8 cellular contexts compared by ENCODE assay signal in the genomic region with DNA sequence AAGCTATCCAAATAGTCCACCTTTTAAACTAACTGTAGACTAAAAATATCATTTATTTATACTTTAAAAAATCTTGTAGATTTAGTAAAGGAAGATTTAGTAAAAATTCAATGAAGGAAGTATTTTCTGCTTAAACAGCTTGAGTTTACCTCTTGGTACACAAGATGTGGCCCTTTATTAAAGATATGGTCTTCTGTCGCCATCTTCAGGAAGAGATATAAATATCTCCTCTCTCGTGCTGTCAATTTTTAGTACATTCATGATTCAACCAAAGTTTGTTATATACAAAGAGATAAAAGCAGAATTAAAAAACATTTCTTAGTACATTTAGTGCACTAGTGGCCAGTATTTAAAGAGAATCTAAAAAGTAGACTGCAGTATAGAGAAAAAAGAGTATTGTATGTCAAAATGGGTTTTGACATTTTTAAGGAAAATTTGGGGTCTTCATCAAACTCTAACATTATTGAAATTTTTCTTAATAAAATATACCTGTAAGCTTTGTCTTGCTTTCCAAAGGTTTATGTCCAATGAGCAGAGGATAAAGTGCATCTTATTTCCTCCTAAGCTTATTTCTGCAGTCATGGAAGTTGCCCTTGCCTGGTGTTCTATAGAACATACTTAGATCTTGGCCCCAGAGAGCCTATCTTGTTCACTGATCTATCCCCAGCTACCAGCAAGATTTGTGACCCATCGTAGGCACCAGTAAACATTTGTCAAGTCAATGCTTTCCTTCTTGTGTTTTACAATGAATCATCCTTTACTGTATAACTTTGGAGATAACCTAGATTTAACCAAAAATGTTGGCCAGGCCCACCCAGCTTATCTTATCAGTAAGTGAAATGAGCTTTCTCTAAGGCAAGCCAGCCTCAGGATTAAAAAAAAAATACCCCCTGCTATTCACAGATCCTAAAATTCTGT. TPM values are rescaled to one million over a fixed set of nuclear protein-coding genes. Genes with fewer than 3 reads are reported as not detected.
A peak's percentile ranks its signal among the peaks of the same experiment; 100 is the strongest.
DNase-seq lines count a peak whose midpoint lies in the region.

No MANE protein-coding gene starts in this region.

- H3K36me3 ChIP-seq in GM23248 (ENCODE audit: low read depth), result no peaks in the 10 kb centered on the region
- no peaks in the 10 kb centered on the region for H3K36me3 ChIP-seq in adipocyte (ENCODE audit: control insufficient read depth, insufficient read depth, low read length, severe bottlenecking)
- no peaks in the 10 kb centered on the region for H3K36me3 ChIP-seq in subcutaneous abdominal adipose tissue (ENCODE audit: control insufficient read depth in 5 of 5, insufficient read depth in 5 of 5, low read length in 5 of 5)
- H3K36me3 ChIP-seq in MG63, result no peaks in the 10 kb centered on the region

- no peak overlapping the region for H2AFZ ChIP-seq in GM23248

- H3K9me3 ChIP-seq in GM23248 (ENCODE audit: low read depth) (no peaks in the 10 kb centered on the region), adipocyte (ENCODE audit: control insufficient read depth, low read length) (peaks cover 7% of the 10 kb centered on the region), subcutaneous abdominal adipose tissue (ENCODE audit: control insufficient read depth in 5 of 5, low read length in 5 of 5) (no peaks in the 10 kb centered on the region), MG63 (no peaks in the 10 kb centered on the region)

- H4K20me1 ChIP-seq in GM23248 (ENCODE audit: insufficient read depth), result no peaks in the 10 kb centered on the region

- H3K4me2 ChIP-seq in GM23248 (ENCODE audit: unreplicated experiment), result no peak overlapping the region

- H3F3A ChIP-seq in GM23248 (ENCODE audit: insufficient read depth), result no peaks in the 10 kb centered on the region

- H3K4me3 ChIP-seq in GM23248, result no peak overlapping the region
- H3K4me3 ChIP-seq in adipocyte (ENCODE audit: low read length), result no peak overlapping the region
- no peak overlapping the region for H3K4me3 ChIP-seq in subcutaneous abdominal adipose tissue (ENCODE audit: low read depth in 1 of 5, low read length in 5 of 5)
- H3K4me3 ChIP-seq in MG63, result no peak overlapping the region

- no peaks in the 10 kb centered on the region for H3K9me2 ChIP-seq in GM23248 (ENCODE audit: insufficient read depth)

- 2% methylated on average over 3 of the region's 3 CpGs for WGBS in GM23248 (ENCODE audit: low coverage in 1 of 2, low lambda C conversion rate in 2 of 2, missing lambda C conversion rate in 2 of 2), 2 experiments

- H3K79me2 ChIP-seq in GM23248 (ENCODE audit: insufficient read depth), result no peaks in the 10 kb centered on the region

- no peak overlapping the region for H3K9ac ChIP-seq in GM23248
- H3K9ac ChIP-seq in adipocyte (ENCODE audit: low read length), result no peak overlapping the region
- H3K9ac ChIP-seq in subcutaneous abdominal adipose tissue (ENCODE audit: low read length in 5 of 5), result no peak overlapping the region

- H3K27me3 ChIP-seq in GM23248 (replicated peaks; ENCODE audit: insufficient read depth), result no peaks in the 10 kb centered on the region
- no peaks in the 10 kb centered on the region for H3K27me3 ChIP-seq in adipocyte (replicated peaks; ENCODE audit: control insufficient read depth, insufficient read depth, low read length)
- H3K27me3 ChIP-seq in subcutaneous abdominal adipose tissue (ENCODE audit: control insufficient read depth in 5 of 5, insufficient read depth in 4 of 5, low read length in 5 of 5), result no peaks in the 10 kb centered on the region
- 0 out of 2 replicates have a peak, but pooled peaks cover 3% of the 10 kb centered on the region for H3K27me3 ChIP-seq in MG63

- H3K27ac ChIP-seq in GM23248, result no peak overlapping the region
- peak overlapping the region; percentile 11 for H3K27ac ChIP-seq in subcutaneous abdominal adipose tissue (ENCODE audit: low read depth, low read length)
- no peak overlapping the region for H3K27ac ChIP-seq in substantia nigra (ENCODE audit: low read depth, low read length, poor library complexity, severe bottlenecking)

- H3K4me1 ChIP-seq in GM23248 (ENCODE audit: insufficient read depth), result no peaks in the 10 kb centered on the region
- peaks cover 7% of the 10 kb centered on the region for H3K4me1 ChIP-seq in adipocyte (ENCODE audit: control insufficient read depth, insufficient read depth, low read length)
- peaks cover 0 to 15% (median 13%) of the 10 kb centered on the region in 5 donors for H3K4me1 ChIP-seq in subcutaneous abdominal adipose tissue (ENCODE audit: control insufficient read depth in 5 of 5, insufficient read depth in 5 of 5, low read length in 5 of 5)

- in situ Hi-C loops in GM23248 (cut with MboI), result loop anchor here (10.0 kb wide), 1 partner anchor 590 kb away; a partner anchor contains a TSS

- DNase-seq in DMS114 treated with DMSO at 0.1 percent for 48 hours (lab: John Stamatoyannopoulos, UW; ENCODE audit: unreplicated experiment) (peak; percentile 57), GM23248 (peak; percentile 78), NCI-H2107 treated with DMSO at 0.1 percent for 48 hours (lab: John Stamatoyannopoulos, UW; ENCODE audit: unreplicated experiment) (peak; percentile 74), adipocyte (ENCODE audit: low read depth) (peak; percentile 87), hepatic stellate cell (ENCODE audit: low spot score) (peak; percentile 41), substantia nigra (lab: John Stamatoyannopoulos, UW) (no peak), MG63 (no peak)

RNA-seq across cellular contexts. Expression of a gene that starts 18.5 kb away (rescaled TPM):
- total RNA-seq in GM23248 (2014; rRNA removed; shearing (Covaris generic)), result 0.54 and 0.63 TPM in 2 replicates
- 0.49 and 0.76 TPM in 2 replicates for polyA plus RNA-seq in GM23248 (2016; fragmentation: Nextera tagmentation; extraction: Ambion mirVana)
- total RNA-seq in MG63 (2014; rRNA removed; shearing (Covaris generic); ENCODE audit: low replicate concordance), result 0.52 TPM in 1 of 2 replicates, not detected in the other

Comparison
In these comparisons a context has a peak if more than half of its experiments do, and no peak if none do; other contexts are left out.
1. DNase-seq: peak in DMS114 treated with DMSO at 0.1 percent for 48 hours (single experiment), GM23248 (single experiment), NCI-H2107 treated with DMSO at 0.1 percent for 48 hours (single experiment), adipocyte (single experiment) and hepatic stellate cell (single experiment); none in substantia nigra (0 of 49) and MG63 (single experiment).